In genomic region chr12:49369723-49370145, GRCh38 we compare ENCODE assay signal across 8 cellular contexts. TPM values are rescaled to one million over a fixed set of nuclear protein-coding genes. Genes with fewer than 3 reads are reported as not detected.
DNase-seq lines count a peak whose midpoint lies in the region; ATAC-seq and TF ChIP-seq lines count a peak whose summit lies in the region.

No MANE protein-coding gene starts in this region.

- no peak overlapping the region for H3K4me3 ChIP-seq in mucosa of descending colon

- intact Hi-C loops in mucosa of descending colon (cut with DNase I, micrococcal nuclease) = no loop called here

- in situ Hi-C loops in GM13976 (cut with MboI; ENCODE audit: low sequenced_read_pairs, unreplicated experiment) = no loop called here

- H3K4me1 ChIP-seq in mucosa of descending colon (ENCODE audit: low read depth) = peaks cover 5% of the 10 kb centered on the region

- ATAC-seq in HG02763 (IDR thresholded peaks at IDR 0.05; ENCODE audit: unreplicated experiment) (peak; percentile 35), mucosa of descending colon (no peak)

- DNase-seq in AML-193 (lab: John Stamatoyannopoulos, UW) (peak; percentile 40 to 43), GM13976 (ENCODE audit: low spot score) (peak; percentile 64), NCI-H510A (lab: John Stamatoyannopoulos, UW) (peak; percentile 15), astrocyte of the hippocampus (ENCODE audit: low read depth, low spot score) (peak; percentile 44), mucosa of descending colon (peak in 2 of 3 donors; percentile 35 to 55), DMS153 (lab: John Stamatoyannopoulos, UW) (no peak), retina (no peak)

- no peaks in the 10 kb centered on the region for H3K9me3 ChIP-seq in mucosa of descending colon

- peak; percentile 10 for TF ChIP-seq CTCF in GM13976 (IDR thresholded peaks at IDR 0.05; ENCODE audit: borderline replicate concordance, control extremely low read depth, extremely low read depth, insufficient read depth, missing control alignments)
- TF ChIP-seq CTCF in mucosa of descending colon (IDR thresholded peaks at IDR 0.05) = no peak

- no peaks in the 10 kb centered on the region for H3K36me3 ChIP-seq in mucosa of descending colon (ENCODE audit: low read depth)

RNA-seq across cellular contexts. Expression of gene SPATS2, which starts 2.5 kb away (rescaled TPM):
- 10 to 100 TPM; 15.0 to 19.8 (median 18.3) TPM for total RNA-seq in mucosa of descending colon

RNA-seq across cellular contexts. Expression of gene DNAJC22, which starts 23.0 kb away (rescaled TPM):
- total RNA-seq in mucosa of descending colon = 10 to 100 TPM in 2 of 3 donors, 1 to 10 TPM in 1; 6.7 to 45.7 (median 37.0) TPM

RNA-seq across cellular contexts. Expression of gene C1QL4, which starts 32.7 kb away (rescaled TPM):
- not detected for total RNA-seq in mucosa of descending colon

RNA-seq across cellular contexts. Expression of gene TROAP, which starts 46.7 kb away (rescaled TPM):
- total RNA-seq in mucosa of descending colon = 10 to 100 TPM in 1 of 3 donors, 1 to 10 TPM in 2; 4.4 to 18.8 (median 5.8) TPM

Comparison
In these comparisons a context has a peak if more than half of its experiments do, and no peak if none do; other contexts are left out.
1. DNase-seq: peak in AML-193 (2 of 2), GM13976 (single experiment), NCI-H510A (single experiment), astrocyte of the hippocampus (single experiment) and mucosa of descending colon (2 of 3); none in DMS153 (single experiment) and retina (single experiment).